8 cellular contexts compared by ENCODE assay signal in genomic region chr19:41325947-41326706, GRCh38. TPM values are rescaled to one million over a fixed set of nuclear protein-coding genes. Genes with fewer than 3 reads are reported as not detected.
DNase-seq lines count a peak whose midpoint lies in the region; ATAC-seq, FAIRE-seq and TF ChIP-seq lines count a peak whose summit lies in the region.

No MANE protein-coding gene starts in this region.

- H2AFZ ChIP-seq in GM12878 (ENCODE audit: control insufficient read depth, low read depth, low read length): no peak overlapping the region; the same call in 1 of the 2 replicates

- H3K36me3 ChIP-seq in GM12878 (ENCODE audit: control insufficient read depth in 2 of 2, insufficient read depth in 2 of 2, low read length in 1 of 2): peaks cover 5 to 24% of the 10 kb centered on the region in 2 experiments

- TF ChIP-seq POLR2A in GM12878 (IDR thresholded peaks at IDR 0.05; ENCODE audit: low read depth, low read length): peak; percentile 69

- peak overlapping the region; percentile 90 for H3K27ac Mint-ChIP-seq in stimulated activated naive CD8-positive, alpha-beta T cell treated with anti-CD3 and anti-CD28 coated beads, Interleukin-15, Interleukin-2, amounts not matched to agents 100 ng/mL and 50 ng/mL, for 24 hours

- TF ChIP-seq RAD21 in GM12878 (IDR thresholded peaks at IDR 0.05; ENCODE audit: insufficient read depth, low read depth, low read length): no peak

- H4K20me1 ChIP-seq in GM12878 (ENCODE audit: control insufficient read depth, insufficient read depth): no peaks in the 10 kb centered on the region

- CTCF ChIA-PET in GM12878 (lab: Yijun Ruan, JAX): interaction anchor here (0.8 to 2.1 kb wide), 5 partner anchors 18 to 126 kb away, joined by 3 to 10 read pairs (median 3); no protein-coding TSS in a partner anchor

- peak overlapping the region; percentile 79 for H3K4me3 Mint-ChIP-seq in stimulated activated naive CD8-positive, alpha-beta T cell treated with anti-CD3 and anti-CD28 coated beads, Interleukin-15, Interleukin-2, amounts not matched to agents 100 ng/mL and 50 ng/mL, for 24 hours

- in situ Hi-C loops in Caki2 (cut with HindIII; ENCODE audit: low pct_unique_long_range_greater_than_20kb, low sequenced_read_pairs): no loop called here
- in situ Hi-C loops in GM12878 (cut with MboI): no loop called here

- H3K79me2 ChIP-seq in GM12878 (ENCODE audit: control insufficient read depth, insufficient read depth, low read length): peaks cover 10% of the 10 kb centered on the region

- SMC1A ChIA-PET in GM12878 (lab: Charles Lee; ENCODE audit: uncharacterized antibody, unreplicated experiment): interaction anchor here (1.4 to 1.8 kb wide), 4 partner anchors 18 to 67 kb away, joined by 3 to 5 read pairs (median 4); partner anchors contain the start of gene HNRNPUL1

- H3K27ac ChIP-seq in GM12878 (ENCODE audit: control insufficient read depth, insufficient read depth): peak overlapping the region; percentile 93

- ATAC-seq in GM12878 (peak; percentile 30), HG02623 (IDR thresholded peaks at IDR 0.05; ENCODE audit: unreplicated experiment) (no peak), HG03045 (IDR thresholded peaks at IDR 0.05; ENCODE audit: unreplicated experiment) (no peak)

- TF ChIP-seq CTCF in GM12878 (IDR thresholded peaks at IDR 0.05 in 2 of 3, conservative IDR thresholded peaks at IDR 0.05 in 1 of 3; ENCODE audit: control insufficient read depth in 2 of 3, extremely low read depth in 1 of 3, insufficient read depth in 1 of 3, low read depth in 3 of 3, low read length in 3 of 3): no peak

- no peaks in the 10 kb centered on the region for H3K9me3 Mint-ChIP-seq in stimulated activated naive CD8-positive, alpha-beta T cell treated with anti-CD3 and anti-CD28 coated beads, Interleukin-15, Interleukin-2, amounts not matched to agents 100 ng/mL and 50 ng/mL, for 24 hours

- 23% methylated on average over 27 of the region's 30 CpGs for WGBS in GM12878 (ENCODE audit: insufficient coverage, insufficient replicate concordance, low lambda C conversion rate, missing lambda C conversion rate)

- peak overlapping the region; percentile 75; the same call in 1 of the 2 replicates for H3K9ac ChIP-seq in GM12878 (ENCODE audit: control insufficient read depth, insufficient read depth, low read length)

- H3K27me3 Mint-ChIP-seq in stimulated activated naive CD8-positive, alpha-beta T cell treated with anti-CD3 and anti-CD28 coated beads, Interleukin-15, Interleukin-2, amounts not matched to agents 100 ng/mL and 50 ng/mL, for 24 hours: no peaks in the 10 kb centered on the region

- H3K4me3 ChIP-seq in GM12878: peak overlapping the region; percentile 77; the same call in 1 of the 2 replicates

- TF ChIP-seq EP300 in GM12878 (IDR thresholded peaks at IDR 0.05; ENCODE audit: borderline replicate concordance in 1 of 2, control insufficient read depth in 1 of 2, low read depth in 2 of 2, low read length in 2 of 2): no peak

- intact Hi-C loops in GM12878 (cut with micrococcal nuclease; ENCODE audit: unreplicated experiment): loop anchor here (2.0 kb wide), 1 partner anchor 25 kb away; no protein-coding TSS in a partner anchor

- H3K4me1 ChIP-seq in GM12878 (ENCODE audit: control insufficient read depth, insufficient read depth, low read length): peaks cover 37% of the 10 kb centered on the region

- no peaks in the 10 kb centered on the region for H3K9me3 ChIP-seq in GM12878 (replicated peaks; ENCODE audit: control insufficient read depth, insufficient read depth, low read length)

- peaks cover 39% of the 10 kb centered on the region for H3K36me3 Mint-ChIP-seq in stimulated activated naive CD8-positive, alpha-beta T cell treated with anti-CD3 and anti-CD28 coated beads, Interleukin-15, Interleukin-2, amounts not matched to agents 100 ng/mL and 50 ng/mL, for 24 hours (ENCODE audit: low read depth)

- RAD21 ChIA-PET in GM12878 (lab: Charles Lee; ENCODE audit: unreplicated experiment): interaction anchor here (0.6 to 2.8 kb wide), 4 partner anchors 17 to 28 kb away, joined by 3 to 26 read pairs (median 4); partner anchors contain the start of gene TGFB1

- H3K4me1 Mint-ChIP-seq in stimulated activated naive CD8-positive, alpha-beta T cell treated with anti-CD3 and anti-CD28 coated beads, Interleukin-15, Interleukin-2, amounts not matched to agents 100 ng/mL and 50 ng/mL, for 24 hours (ENCODE audit: low read depth): peaks cover 77% of the 10 kb centered on the region

- DNase-seq in Caki2 (ENCODE audit: low read depth) (peak; percentile 33), HTR-8/SVneo (ENCODE audit: insufficient read length, low spot score) (no peak), GM12878 (ENCODE audit: low read depth, low spot score) (no peak), iris pigment epithelial cell (ENCODE audit: low read depth) (peak; percentile 90), DMS79 (lab: John Stamatoyannopoulos, UW) (no peak)

- BruUV-seq in GM12878 (replicated peaks; lab: Mats Ljungman, UMichigan): no TSS peak

- H3K4me2 ChIP-seq in GM12878 (ENCODE audit: control insufficient read depth, insufficient read depth): peak overlapping the region; percentile 93

- FAIRE-seq in HTR-8/SVneo (lab: Jason Lieb, UNC) (peak; percentile 64), GM12878 (lab: Jason Lieb, UNC) (peak; percentile 86)

- no peaks in the 10 kb centered on the region for H3K27me3 ChIP-seq in GM12878 (replicated peaks in 1 of 2; ENCODE audit: control insufficient read depth in 2 of 2, insufficient read depth in 2 of 2, low read length in 1 of 2)

- POLR2A ChIA-PET in GM12878 (lab: Charles Lee): no interaction called here

RNA-seq across cellular contexts. Expression of gene CCDC97, which starts 16.2 kb away (rescaled TPM):
- 14.5 and 16.3 TPM in 2 replicates for total RNA-seq in Caki2 (2014; rRNA removed; shearing (Covaris generic); ENCODE audit: low replicate concordance)
- total RNA-seq in GM12878 (2013; cell fraction: nucleolus; rRNA removed): 17.5 and 19.3 TPM in 2 replicates
- total RNA-seq in GM12878 (2014; rRNA removed) (14.4 and 18.3 TPM in 2 replicates), GM12878 (2014; rRNA removed; fragmentation: Illumina TruSeq; extraction: Trizol) (7.0 and 8.8 TPM in 2 replicates), GM12878 (2021) (32.9 and 34.1 TPM in 2 replicates)
- 8.9 TPM for polyA plus RNA-seq in GM12878 (2011; ENCODE audit: low read depth)
- polyA plus RNA-seq in GM12878 (2011; rRNA removed) (4.3 and 9.2 TPM in 2 replicates), GM12878 (2014; fragmentation: Illumina TruSeq; extraction: Trizol) (11.0 and 19.4 TPM in 2 replicates), GM12878 (2014; fragmentation: Nextera tagmentation; extraction: Ambion mirVana) (1 to 10 TPM; 1.8 to 2.4 TPM), GM12878 (2014; rRNA removed) (24.4 and 28.1 TPM in 2 replicates), GM12878 (2016; fragmentation: Nextera tagmentation; extraction: Ambion mirVana) (10 to 100 TPM; 27.3 to 29.5 TPM)
- polyA plus RNA-seq in GM12878 (2011; cell fraction: cytosol; rRNA removed): 11.4 and 12.1 TPM in 2 replicates
- 9.0 and 12.7 TPM in 2 replicates for polyA plus RNA-seq in GM12878 (2011; cell fraction: nucleus; rRNA removed)
- polyA plus RNA-seq in GM12878 (2012): 17.3 and 22.2 TPM in 2 replicates
- 6.9 and 14.5 TPM in 2 replicates for polyA minus RNA-seq in GM12878 (2011; rRNA and poly(A)+ RNA removed)
- 6.1 and 8.8 TPM in 2 replicates for polyA minus RNA-seq in GM12878 (2011; cell fraction: cytosol; rRNA and poly(A)+ RNA removed)
- polyA minus RNA-seq in GM12878 (2011; cell fraction: nucleus; rRNA and poly(A)+ RNA removed): 5.0 and 12.9 TPM in 2 replicates

RNA-seq across cellular contexts. Expression of gene TGFB1, which starts 27.6 kb away (rescaled TPM):
- 5.2 and 7.2 TPM in 2 replicates for total RNA-seq in Caki2 (2014; rRNA removed; shearing (Covaris generic); ENCODE audit: low replicate concordance)
- total RNA-seq in GM12878 (2013; cell fraction: nucleolus; rRNA removed): 51.1 and 51.2 TPM in 2 replicates
- total RNA-seq in GM12878 (2014; rRNA removed): 10.4 and 14.5 TPM in 2 replicates
- 14.2 and 14.4 TPM in 2 replicates for total RNA-seq in GM12878 (2014; rRNA removed; fragmentation: Illumina TruSeq; extraction: Trizol)
- total RNA-seq in GM12878 (2021): 117 and 120 TPM in 2 replicates
- 36.8 TPM for polyA plus RNA-seq in GM12878 (2011; ENCODE audit: low read depth)
- 3.6 and 5.9 TPM in 2 replicates for polyA plus RNA-seq in GM12878 (2011; rRNA removed)
- 17.2 and 17.9 TPM in 2 replicates for polyA plus RNA-seq in GM12878 (2011; cell fraction: cytosol; rRNA removed)
- 29.4 and 38.3 TPM in 2 replicates for polyA plus RNA-seq in GM12878 (2011; cell fraction: nucleus; rRNA removed)
- polyA plus RNA-seq in GM12878 (2012): 75.0 and 80.1 TPM in 2 replicates
- polyA plus RNA-seq in GM12878 (2014; fragmentation: Illumina TruSeq; extraction: Trizol): 10.0 and 24.3 TPM in 2 replicates
- polyA plus RNA-seq in GM12878 (2014; fragmentation: Nextera tagmentation; extraction: Ambion mirVana): under 1 TPM; 0.23 to 0.37 TPM
- polyA plus RNA-seq in GM12878 (2014; rRNA removed): 33.3 and 48.2 TPM in 2 replicates
- 1 to 10 TPM; 7.1 to 7.5 TPM for polyA plus RNA-seq in GM12878 (2016; fragmentation: Nextera tagmentation; extraction: Ambion mirVana)
- polyA minus RNA-seq in GM12878 (2011; rRNA and poly(A)+ RNA removed): 13.9 and 21.5 TPM in 2 replicates
- polyA minus RNA-seq in GM12878 (2011; cell fraction: cytosol; rRNA and poly(A)+ RNA removed): 36.7 and 56.1 TPM in 2 replicates
- 11.5 and 21.3 TPM in 2 replicates for polyA minus RNA-seq in GM12878 (2011; cell fraction: nucleus; rRNA and poly(A)+ RNA removed)

RNA-seq across cellular contexts. Expression of gene B9D2, which starts 37.8 kb away (rescaled TPM):
- 15.1 and 35.0 TPM in 2 replicates for total RNA-seq in Caki2 (2014; rRNA removed; shearing (Covaris generic); ENCODE audit: low replicate concordance)
- 1.0 and 1.8 TPM in 2 replicates for total RNA-seq in GM12878 (2013; cell fraction: nucleolus; rRNA removed)
- total RNA-seq in GM12878 (2014; rRNA removed): 4.6 and 6.0 TPM in 2 replicates
- total RNA-seq in GM12878 (2014; rRNA removed; fragmentation: Illumina TruSeq; extraction: Trizol): 2.3 and 3.3 TPM in 2 replicates
- 5.0 and 5.5 TPM in 2 replicates for total RNA-seq in GM12878 (2021)
- polyA plus RNA-seq in GM12878 (2011; ENCODE audit: low read depth): 4.6 TPM
- polyA plus RNA-seq in GM12878 (2011; rRNA removed): 3.7 and 8.3 TPM in 2 replicates
- polyA plus RNA-seq in GM12878 (2011; cell fraction: cytosol; rRNA removed): 10.3 and 13.3 TPM in 2 replicates
- 8.9 and 9.8 TPM in 2 replicates for polyA plus RNA-seq in GM12878 (2011; cell fraction: nucleus; rRNA removed)
- polyA plus RNA-seq in GM12878 (2012): 5.4 and 8.6 TPM in 2 replicates
- 0.25 and 2.4 TPM in 2 replicates for polyA plus RNA-seq in GM12878 (2014; fragmentation: Illumina TruSeq; extraction: Trizol)
- polyA plus RNA-seq in GM12878 (2014; fragmentation: Nextera tagmentation; extraction: Ambion mirVana): 1 to 10 TPM; 2.5 to 5.0 TPM
- polyA plus RNA-seq in GM12878 (2014; rRNA removed): 5.5 and 6.3 TPM in 2 replicates
- 10 to 100 TPM; 10.8 to 12.4 TPM for polyA plus RNA-seq in GM12878 (2016; fragmentation: Nextera tagmentation; extraction: Ambion mirVana)
- polyA minus RNA-seq in GM12878 (2011; rRNA and poly(A)+ RNA removed): 3.1 and 4.7 TPM in 2 replicates
- 1.9 and 3.6 TPM in 2 replicates for polyA minus RNA-seq in GM12878 (2011; cell fraction: cytosol; rRNA and poly(A)+ RNA removed)
- 1.9 and 2.4 TPM in 2 replicates for polyA minus RNA-seq in GM12878 (2011; cell fraction: nucleus; rRNA and poly(A)+ RNA removed)

RNA-seq across cellular contexts. Expression of gene TMEM91, which starts 50.2 kb away (rescaled TPM):
- total RNA-seq in Caki2 (2014; rRNA removed; shearing (Covaris generic); ENCODE audit: low replicate concordance): 4.1 and 7.5 TPM in 2 replicates
- 9.0 and 12.0 TPM in 2 replicates for total RNA-seq in GM12878 (2013; cell fraction: nucleolus; rRNA removed)
- total RNA-seq in GM12878 (2014; rRNA removed): 3.2 and 4.4 TPM in 2 replicates
- total RNA-seq in GM12878 (2014; rRNA removed; fragmentation: Illumina TruSeq; extraction: Trizol): 2.1 and 3.0 TPM in 2 replicates
- 1.8 and 3.1 TPM in 2 replicates for total RNA-seq in GM12878 (2021)
- polyA plus RNA-seq in GM12878 (2011; ENCODE audit: low read depth): 3.1 TPM
- polyA plus RNA-seq in GM12878 (2011; rRNA removed): 1.6 and 2.9 TPM in 2 replicates
- polyA plus RNA-seq in GM12878 (2011; cell fraction: cytosol; rRNA removed): 4.0 and 5.1 TPM in 2 replicates
- 14.4 and 16.6 TPM in 2 replicates for polyA plus RNA-seq in GM12878 (2011; cell fraction: nucleus; rRNA removed)
- polyA plus RNA-seq in GM12878 (2012): 7.3 and 7.5 TPM in 2 replicates
- 1.6 and 2.5 TPM in 2 replicates for polyA plus RNA-seq in GM12878 (2014; fragmentation: Illumina TruSeq; extraction: Trizol)
- 1 to 10 TPM; 1.6 to 2.1 TPM for polyA plus RNA-seq in GM12878 (2014; fragmentation: Nextera tagmentation; extraction: Ambion mirVana)
- polyA plus RNA-seq in GM12878 (2014; rRNA removed): 5.2 and 5.5 TPM in 2 replicates
- polyA plus RNA-seq in GM12878 (2016; fragmentation: Nextera tagmentation; extraction: Ambion mirVana): 1 to 10 TPM; 1.5 to 1.9 TPM
- polyA minus RNA-seq in GM12878 (2011; rRNA and poly(A)+ RNA removed): 5.2 and 5.3 TPM in 2 replicates
- polyA minus RNA-seq in GM12878 (2011; cell fraction: cytosol; rRNA and poly(A)+ RNA removed): 2.3 and 3.4 TPM in 2 replicates
- polyA minus RNA-seq in GM12878 (2011; cell fraction: nucleus; rRNA and poly(A)+ RNA removed): 4.7 and 7.5 TPM in 2 replicates

Comparison
In these comparisons a context has a peak if more than half of its experiments do, and no peak if none do; other contexts are left out.
1. DNase-seq: peak in Caki2 (single experiment) and iris pigment epithelial cell (single experiment); none in HTR-8/SVneo (single experiment), GM12878 (single experiment) and DMS79 (single experiment).